8 cellular contexts compared by ENCODE assay signal in genomic region chr12:11653215-11653753, GRCh38. TPM values are rescaled to one million over a fixed set of nuclear protein-coding genes. Genes with fewer than 3 reads are reported as not detected.
A peak's percentile ranks its signal among the peaks of the same experiment; 100 is the strongest.
DNase-seq lines count a peak whose midpoint lies in the region; ATAC-seq lines count a peak whose summit lies in the region.

No MANE protein-coding gene starts in this region.

- H3K27me3 Mint-ChIP-seq in CD4-positive, alpha-beta memory T cell, result no peaks in the 10 kb centered on the region
- peaks cover 7 to 21% (median 11%) of the 10 kb centered on the region in 3 donors for H3K27me3 Mint-ChIP-seq in immature natural killer cell (ENCODE audit: low read depth in 3 of 3)

- H3K36me3 Mint-ChIP-seq in CD4-positive, alpha-beta memory T cell, result peaks cover 0 to 21% of the 10 kb centered on the region in 2 donors
- peaks cover 0 to 13% (median 0%) of the 10 kb centered on the region in 3 donors for H3K36me3 Mint-ChIP-seq in immature natural killer cell

- H3K4me1 Mint-ChIP-seq in CD4-positive, alpha-beta memory T cell, result peaks cover 49 to 89% (median 58%) of the 10 kb centered on the region in 4 donors
- H3K4me1 Mint-ChIP-seq in immature natural killer cell, result peaks cover 52 to 78% of the 10 kb centered on the region in 2 donors

- H3K9me3 Mint-ChIP-seq in CD4-positive, alpha-beta memory T cell, result peaks cover 0 to 3% (median 0%) of the 10 kb centered on the region in 8 donors
- no peaks in the 10 kb centered on the region for H3K9me3 Mint-ChIP-seq in immature natural killer cell

- H3K9me3 ChIP-seq in CD4-positive, alpha-beta memory T cell (ENCODE audit: control insufficient read depth in 1 of 2, low read length in 2 of 2), result no peaks in the 10 kb centered on the region

- intact Hi-C loops in CD4-positive, alpha-beta memory T cell (cut with micrococcal nuclease), result loop anchor here (5.0 kb wide), 4 partner anchors 71 to 704 kb away; partner anchors contain the start of gene BORCS5

- DNase-seq in CD4-positive, alpha-beta memory T cell, result peak in 1 of 5 donors; percentile 53
- DNase-seq in activated CD8-positive, alpha-beta memory T cell treated with anti-CD3 and anti-CD28 coated beads, Interleukin-2, amount 50 U/mL, for 48 hours, result peak; percentile 75
- DNase-seq in immature natural killer cell, result peak; percentile 41 to 43 (median 43)
- DNase-seq in stimulated activated CD4-positive, alpha-beta T cell treated with anti-CD3 and anti-CD28 coated beads, TNF-alpha, amount 100 ng/mL, for 48 hours (ENCODE audit: low read depth in 3 of 3), result peak; percentile 23 to 50 (median 48)
- no peak for DNase-seq in NCI-H2029 treated with DMSO at 0.1 percent for 48 hours (lab: John Stamatoyannopoulos, UW)
- no peak for DNase-seq in NCI-H2107 treated with DMSO at 0.1 percent for 48 hours (lab: John Stamatoyannopoulos, UW; ENCODE audit: unreplicated experiment)

- H3K27ac Mint-ChIP-seq in CD4-positive, alpha-beta memory T cell, result peak overlapping the region; percentile 85 to 98 (median 95)
- H3K27ac Mint-ChIP-seq in immature natural killer cell, result peak overlapping the region; percentile 86 to 97 (median 93)

- H3K27ac ChIP-seq in CD4-positive, alpha-beta memory T cell (ENCODE audit: low read depth, low read length), result peak overlapping the region; percentile 79

- H3K27me3 ChIP-seq in CD4-positive, alpha-beta memory T cell (ENCODE audit: insufficient read depth, low read length), result no peaks in the 10 kb centered on the region

- peaks cover 73% of the 10 kb centered on the region for H3K4me1 ChIP-seq in CD4-positive, alpha-beta memory T cell (ENCODE audit: insufficient read depth, low read length)

- peak overlapping the region in 1 of 2 donors; percentile 86 for H3K4me3 ChIP-seq in CD4-positive, alpha-beta memory T cell (ENCODE audit: low read length in 2 of 2)

- peak overlapping the region; percentile 95 to 99 (median 96) for H3K4me3 Mint-ChIP-seq in CD4-positive, alpha-beta memory T cell
- peak overlapping the region; percentile 90 to 100 (median 99) for H3K4me3 Mint-ChIP-seq in immature natural killer cell

- CTCF ChIA-PET in CD4-positive, alpha-beta memory T cell (lab: Charles Lee; ENCODE audit: partially characterized antibody), result no interaction called here

- no peaks in the 10 kb centered on the region for H3K36me3 ChIP-seq in CD4-positive, alpha-beta memory T cell (ENCODE audit: insufficient read depth, low read length)

- POLR2A ChIA-PET in CD4-positive, alpha-beta memory T cell (lab: Charles Lee; ENCODE audit: partially characterized antibody), result interaction anchor here (2.5 kb wide), 1 partner anchor 356 kb away, joined by 12 read pairs; no protein-coding TSS in a partner anchor

- peak; percentile 23 for ATAC-seq in HG03103 (IDR thresholded peaks at IDR 0.05; ENCODE audit: low read depth, unreplicated experiment)
- ATAC-seq in GM21526 (IDR thresholded peaks at IDR 0.05; ENCODE audit: low FRiP score, unreplicated experiment), result no peak

RNA-seq across cellular contexts. Expression of gene ETV6, which starts 3.8 kb away (rescaled TPM):
- 10 to 100 TPM; 41.3 to 43.9 TPM for total RNA-seq in CD4-positive, alpha-beta memory T cell
- polyA plus RNA-seq in CD4-positive, alpha-beta memory T cell, result 10 to 100 TPM in 1 of 2 donors, 1 to 10 TPM in 1; 3.3 to 10.1 TPM
- polyA plus RNA-seq in immature natural killer cell, result 1 to 10 TPM; 3.0 to 5.4 (median 3.2) TPM

Comparison
In these comparisons a context has a peak if more than half of its experiments do, and no peak if none do; other contexts are left out.
1. DNase-seq: peak in activated CD8-positive, alpha-beta memory T cell treated with anti-CD3 and anti-CD28 coated beads, Interleukin-2, amount 50 U/mL, for 48 hours (single experiment), immature natural killer cell (3 of 3) and stimulated activated CD4-positive, alpha-beta T cell treated with anti-CD3 and anti-CD28 coated beads, TNF-alpha, amount 100 ng/mL, for 48 hours (3 of 3); none in NCI-H2029 treated with DMSO at 0.1 percent for 48 hours (single experiment) and NCI-H2107 treated with DMSO at 0.1 percent for 48 hours (single experiment).